8 cellular contexts compared by ENCODE assay signal in the genomic region with DNA sequence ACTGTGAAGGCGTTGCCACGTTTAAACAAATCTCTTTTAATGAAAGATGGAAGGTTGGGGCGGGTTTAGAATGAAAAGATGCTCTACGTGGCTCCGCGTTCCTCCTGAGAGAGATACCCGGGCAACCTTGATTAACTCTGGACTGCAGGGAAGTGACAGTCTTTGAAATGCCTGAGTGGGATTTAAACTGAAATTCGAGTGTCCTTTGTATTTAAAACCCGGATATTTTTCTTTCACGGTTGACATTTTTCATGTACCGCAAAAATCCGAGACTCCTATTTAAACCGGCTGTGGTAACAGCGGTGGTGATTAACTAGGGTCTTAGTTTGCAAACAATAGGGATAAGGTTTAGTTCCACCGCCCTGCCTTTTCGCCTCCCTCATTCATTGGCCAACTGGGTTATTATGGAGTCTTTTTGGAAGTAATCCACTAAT. TPM values are rescaled to one million over a fixed set of nuclear protein-coding genes. Genes with fewer than 3 reads are reported as not detected.
DNase-seq lines count a peak whose midpoint lies in the region; ATAC-seq and TF ChIP-seq lines count a peak whose summit lies in the region.

No MANE protein-coding gene starts in this region.

- H3K4me1 Mint-ChIP-seq in naive thymus-derived CD8-positive, alpha-beta T cell = peaks cover 17 to 46% (median 35%) of the 10 kb centered on the region in 4 donors

- peak; percentile 22 for ATAC-seq in GM18868 (IDR thresholded peaks at IDR 0.05; ENCODE audit: unreplicated experiment)
- peak; percentile 29 to 38 for ATAC-seq in naive thymus-derived CD8-positive, alpha-beta T cell

- H3K36me3 ChIP-seq in HUES64 (ENCODE audit: insufficient read depth, low read length) = peaks cover 14% of the 10 kb centered on the region

- no peaks in the 10 kb centered on the region for H3K9me3 ChIP-seq in HUES64 (ENCODE audit: insufficient read depth, low read depth, low read length)

- POLR2A ChIA-PET in naive thymus-derived CD8-positive, alpha-beta T cell (lab: Charles Lee) = interaction anchor here (1.2 kb wide), 1 partner anchor 63 kb away, joined by 4 read pairs; a partner anchor contains a TSS

- WGBS in HUES64 = 1% methylated on average over 16 of the region's 16 CpGs

- peak overlapping the region; percentile 97 to 100 (median 99) for H3K4me3 Mint-ChIP-seq in naive thymus-derived CD8-positive, alpha-beta T cell

- H3K9me3 Mint-ChIP-seq in naive thymus-derived CD8-positive, alpha-beta T cell = no peaks in the 10 kb centered on the region

- TF ChIP-seq POLR2A in erythroblast (IDR thresholded peaks at IDR 0.05; ENCODE audit: low read length) = no peak

- H3K4me1 ChIP-seq in HUES64 (ENCODE audit: insufficient read depth, low read length) = peaks cover 20% of the 10 kb centered on the region

- peak overlapping the region; percentile 95 to 99 (median 98) for H3K27ac Mint-ChIP-seq in naive thymus-derived CD8-positive, alpha-beta T cell

- peaks cover 8 to 13% (median 12%) of the 10 kb centered on the region in 3 donors for H3K36me3 Mint-ChIP-seq in naive thymus-derived CD8-positive, alpha-beta T cell

- peak overlapping the region; percentile 81 for H3K27ac ChIP-seq in HUES64 (ENCODE audit: low read depth, low read length)

- H3K4me3 ChIP-seq in HUES64 (ENCODE audit: low read length) = peak overlapping the region; percentile 100

- H3K9ac ChIP-seq in HUES64 (ENCODE audit: low read depth, low read length) = peak overlapping the region; percentile 95

- H3K27me3 ChIP-seq in HUES64 (ENCODE audit: insufficient read depth, low read length) = no peaks in the 10 kb centered on the region

- H3K27me3 Mint-ChIP-seq in naive thymus-derived CD8-positive, alpha-beta T cell = no peaks in the 10 kb centered on the region

- DNase-seq in AG08395 (ENCODE audit: low spot score) = peak; percentile 50
- peak; percentile 25 for DNase-seq in SK-N-DZ (ENCODE audit: low spot score)
- peak; percentile 52 to 69 for DNase-seq in erythroblast (lab: John Stamatoyannopoulos, UW)
- peak in 1 of 10 donors; percentile 31 for DNase-seq in naive thymus-derived CD8-positive, alpha-beta T cell
- DNase-seq in KG1 (lab: John Stamatoyannopoulos, UW) = no peak
- no peak for DNase-seq in stimulated activated CD4-positive, alpha-beta T cell treated with anti-CD3 and anti-CD28 coated beads, Interleukin-1b, Interleukin-23, amount 100 ng/mL, for 48 hours

RNA-seq across cellular contexts. Expression of a gene that starts 0.7 kb away (rescaled TPM):
- 29.6 TPM for polyA plus RNA-seq in HUES64 (2013, experiment 1 of 2)
- polyA plus RNA-seq in HUES64 (2013, experiment 2 of 2) = 36.5 TPM
- polyA plus RNA-seq in SK-N-DZ (2014; cell fraction: cytosol; rRNA removed) = 25.6 and 33.3 TPM in 2 replicates
- 28.9 and 37.7 TPM in 2 replicates for polyA plus RNA-seq in SK-N-DZ (2014; cell fraction: nucleus; rRNA removed)
- 10 to 100 TPM; 30.2 to 30.4 TPM for total RNA-seq in naive thymus-derived CD8-positive, alpha-beta T cell
- 10 to 100 TPM in 2 of 3 donors, 1 to 10 TPM in 1; 8.1 to 11.8 (median 11.4) TPM for polyA plus RNA-seq in naive thymus-derived CD8-positive, alpha-beta T cell

Comparison
In these comparisons a context has a peak if more than half of its experiments do, and no peak if none do; other contexts are left out.
1. DNase-seq: peak in AG08395 (single experiment), SK-N-DZ (single experiment) and erythroblast (2 of 2); none in KG1 (single experiment) and stimulated activated CD4-positive, alpha-beta T cell treated with anti-CD3 and anti-CD28 coated beads, Interleukin-1b, Interleukin-23, amount 100 ng/mL, for 48 hours (single experiment).